ENCODE assay signal across 28 cellular contexts in the genomic region with DNA sequence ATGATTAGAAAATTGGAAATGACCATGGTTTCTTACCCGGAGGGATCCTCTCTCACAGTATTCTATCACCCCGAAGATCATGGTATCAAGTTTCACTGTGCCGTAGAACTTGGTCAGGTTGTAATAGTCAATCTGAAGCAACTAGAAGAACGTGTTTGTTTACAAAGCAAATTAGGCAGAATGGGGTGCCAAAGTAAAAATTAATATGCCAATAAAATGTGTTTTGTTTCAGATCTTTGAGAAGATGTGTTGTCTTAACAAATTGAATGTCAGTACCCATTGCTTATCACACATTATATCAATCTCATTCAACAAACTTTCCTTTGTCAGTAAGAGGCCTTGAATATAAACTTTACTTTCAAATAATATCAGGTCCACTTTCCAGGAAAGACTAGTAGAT. TPM values are rescaled to one million over a fixed set of nuclear protein-coding genes. Genes with fewer than 3 reads are reported as not detected.
"Had no signal": no experiment of that assay in that cellular context is flagged by ENCODE, and none has a peak within 500 bp of the region (broad histone marks: within the 10 kb centered on the region; RNA-seq: fewer than 3 reads in every experiment).

No MANE protein-coding gene starts in this region.

- H3K4me3 ChIP-seq: SJSA1, SK-N-MC had no signal

- H3K4me1 ChIP-seq: SJSA1 had no signal

- H3K27ac ChIP-seq: SJSA1, SK-N-MC had no signal

- FAIRE-seq: HepG2, RCC 7860 had no signal

- DNase-seq: IMR-90, Kasumi-1, KG1, MV-4-11, NCI-H1048, NCI-H1105, NCI-H1417, NCI-H1436 treated with DMSO at 0.1 percent for 48 hours, NCI-H1694, NCI-H187 treated with DMSO at 0.1 percent for 48 hours, NCI-H2029 treated with DMSO at 0.1 percent for 48 hours, NCI-H2171, NCI-H226, NCI-H446, NCI-H510A, NCI-H524 treated with DMSO at 0.1 percent for 48 hours, NCI-H69, NCI-H774, Right ventricle myocardium superior, RPMI8226, SIG-M5 had no signal

- H3K9me3 ChIP-seq: SJSA1 had no signal

- H3K36me3 ChIP-seq: SJSA1 had no signal

- ATAC-seq: HepG2 had no signal

- H3K27me3 ChIP-seq: SJSA1 had no signal

RNA-seq across cellular contexts. Expression of a gene that starts 45.0 kb away (rescaled TPM):
- total RNA-seq: HepG2; HT1080; IMR-90; MCF 10A; Right ventricle myocardium superior; SJSA1; T-helper 1 cell treated with Interleukin-12 subunit alpha and Interleukin-12 subunit beta and Interleukin-4 antibody, amounts not matched to agents 30 ng/mL and 1 ng/mL, for 36 hours had no signal
- polyA plus RNA-seq: HepG2, IMR-90 had no signal
